ENCODE assay signal across 22 cellular contexts in genomic region chr13:77774181-77774580, GRCh38.
"Had no signal": no experiment of that assay in that cellular context is flagged by ENCODE, and none has a peak within 500 bp of the region (broad histone marks: within the 10 kb centered on the region; RNA-seq: fewer than 3 reads in every experiment).

No MANE protein-coding gene starts in this region.

- DNase-seq: IMR-90, KG1, MG63, NCI-H1092 treated with DMSO at 0.1 percent for 48 hours, NCI-H1436, NCI-H187, NCI-H2029, NCI-H2081 treated with DMSO at 0.1 percent for 48 hours, NCI-H2171, NCI-H226, NCI-H446, NCI-H510A, NCI-H524 treated with DMSO at 0.1 percent for 48 hours, NCI-H69, NCI-H774, Right ventricle myocardium superior, RPMI8226, SIG-M5, SW 1271 had no signal

- H3K36me3 ChIP-seq: MG63, SJSA1 had no signal

- H3K27ac ChIP-seq: SJSA1, SK-N-MC had no signal

- H3K27me3 ChIP-seq: MG63, SJSA1 had no signal

- ATAC-seq: HepG2 had no signal

- H3K4me1 ChIP-seq: SJSA1 had no signal

- H3K9me3 ChIP-seq: MG63, SJSA1 had no signal

- H3K4me3 ChIP-seq: MG63, SJSA1, SK-N-MC had no signal
